In genomic region chr18:34640273-34640672, GRCh38 we compare ENCODE assay signal across 35 cellular contexts.
"Had no signal": no experiment of that assay in that cellular context is flagged by ENCODE, and none has a peak within 500 bp of the region (broad histone marks: within the 10 kb centered on the region; RNA-seq: fewer than 3 reads in every experiment).

No MANE protein-coding gene starts in this region.

- H3K27ac Mint-ChIP-seq: activated CD4-positive, alpha-beta memory T cell treated with anti-CD3 and anti-CD28 coated beads, Interleukin-2, amount 10 ng/mL, durations not matched to agents 7 days and 5 days; activated naive CD8-positive, alpha-beta T cell treated with anti-CD3 and anti-CD28 coated beads for 36 hours; activated T-cell treated with anti-CD3 and anti-CD28 coated beads, Interleukin-2, amount 50 U/mL, for 72 hours; activated T-helper 17 cell treated with anti-CD3 and anti-CD28 coated beads, Interleukin-2, amount 50 U/mL, for 72 hours; T-helper 1 cell treated with Interleukin-12 subunit alpha and Interleukin-12 subunit beta and Interleukin-4 antibody, amounts not matched to agents 30 μg/mL and 1 μg/mL, for 36 hours; T-helper 2 cell treated with Interferon-gamma antibody and Interleukin-4, amounts not matched to agents 5 μg/mL and 100 μg/mL, for 36 hours had no signal

- H3K27me3 Mint-ChIP-seq: activated CD4-positive, alpha-beta memory T cell treated with anti-CD3 and anti-CD28 coated beads, Interleukin-2, amount 10 ng/mL, durations not matched to agents 7 days and 5 days; activated naive CD8-positive, alpha-beta T cell treated with anti-CD3 and anti-CD28 coated beads for 36 hours; activated T-helper 17 cell treated with anti-CD3 and anti-CD28 coated beads, Interleukin-2, amount 50 U/mL, for 72 hours; central memory CD8-positive, alpha-beta T cell had no signal

- H3K36me3 ChIP-seq: brain microvascular endothelial cell, Peyer's patch, SJSA1 had no signal

- H3K4me1 Mint-ChIP-seq: activated CD4-positive, alpha-beta memory T cell treated with anti-CD3 and anti-CD28 coated beads, Interleukin-2, amount 10 ng/mL, durations not matched to agents 7 days and 5 days; activated naive CD8-positive, alpha-beta T cell treated with anti-CD3 and anti-CD28 coated beads for 36 hours; activated T-helper 17 cell treated with anti-CD3 and anti-CD28 coated beads, Interleukin-2, amount 50 U/mL, for 72 hours; central memory CD8-positive, alpha-beta T cell had no signal

- ATAC-seq: activated T-cell treated with anti-CD3 and anti-CD28 coated beads, Interleukin-2, amount 50 U/mL, for 72 hours; activated T-helper 17 cell treated with anti-CD3 and anti-CD28 coated beads, Interleukin-2, amount 50 U/mL, for 72 hours; PC-3 had no signal

- H3K27ac ChIP-seq: brain microvascular endothelial cell, Peyer's patch, SJSA1, VCaP had no signal

- H3K27me3 ChIP-seq: brain microvascular endothelial cell, Peyer's patch, SJSA1 had no signal

- H3K4me3 Mint-ChIP-seq: activated CD4-positive, alpha-beta memory T cell treated with anti-CD3 and anti-CD28 coated beads, Interleukin-2, amount 10 ng/mL, durations not matched to agents 7 days and 5 days; activated naive CD8-positive, alpha-beta T cell treated with anti-CD3 and anti-CD28 coated beads for 36 hours; activated T-cell treated with anti-CD3 and anti-CD28 coated beads, Interleukin-2, amount 50 U/mL, for 72 hours; activated T-helper 17 cell treated with anti-CD3 and anti-CD28 coated beads, Interleukin-2, amount 50 U/mL, for 72 hours; central memory CD8-positive, alpha-beta T cell; T-helper 1 cell treated with Interleukin-12 subunit alpha and Interleukin-12 subunit beta and Interleukin-4 antibody, amounts not matched to agents 30 μg/mL and 1 μg/mL, for 36 hours; T-helper 2 cell treated with Interferon-gamma antibody and Interleukin-4, amounts not matched to agents 5 μg/mL and 100 μg/mL, for 36 hours had no signal

- H3K4me1 ChIP-seq: Peyer's patch, SJSA1 had no signal

- H3K36me3 Mint-ChIP-seq: activated naive CD8-positive, alpha-beta T cell treated with anti-CD3 and anti-CD28 coated beads for 36 hours had no signal

- H3K9me3 ChIP-seq: Peyer's patch, SJSA1, SK-N-SH had no signal

- DNase-seq: activated CD4-positive, alpha-beta memory T cell treated with anti-CD3 and anti-CD28 coated beads, Interleukin-2, amount 10 ng/mL, durations not matched to agents 7 days and 5 days; activated CD4-positive, alpha-beta T cell treated with anti-CD3 and anti-CD28 coated beads for 1 hour; activated CD4-positive, alpha-beta T cell treated with anti-CD3 and anti-CD28 coated beads for 48 hours; activated CD4-positive, CD25-positive, alpha-beta regulatory T cell; activated effector memory CD4-positive, alpha-beta T cell treated with anti-CD3 and anti-CD28 coated beads, Interleukin-2, amount 50 U/mL, for 16 hours; activated naive CD4-positive, alpha-beta T cell; activated naive CD4-positive, alpha-beta T cell treated with anti-CD3 and anti-CD28 coated beads, Interleukin-2, amount 50 U/mL, for 16 hours; activated naive CD8-positive, alpha-beta T cell treated with anti-CD3 and anti-CD28 coated beads for 36 hours; activated T-cell treated with anti-CD3 and anti-CD28 coated beads, Interleukin-2, amount 50 U/mL, for 1 hour; activated T-cell treated with anti-CD3 and anti-CD28 coated beads, Interleukin-2, amount 50 U/mL, for 72 hours; amniotic stem cell; aorta; brain microvascular endothelial cell; NCI-H1092 treated with DMSO at 0.1 percent for 48 hours; NCI-H1417; NCI-H146; NCI-H187; NCI-H2029 treated with DMSO at 0.1 percent for 48 hours; NCI-H2107; NCI-H2171; NCI-H510A; NCI-H526; NCI-H748 treated with DMSO at 0.1 percent for 48 hours; NK-92 treated with Interleukin-12 subunit alpha and Interleukin-12 subunit beta, amount 100 ng/mL, for 24 hours; PC-3; Peyer's patch; RPMI8226; SHP77 treated with DMSO at 0.1 percent for 48 hours; SK-N-SH had no signal

- H3K9me3 Mint-ChIP-seq: activated CD4-positive, alpha-beta memory T cell treated with anti-CD3 and anti-CD28 coated beads, Interleukin-2, amount 10 ng/mL, durations not matched to agents 7 days and 5 days; activated naive CD8-positive, alpha-beta T cell treated with anti-CD3 and anti-CD28 coated beads for 36 hours; activated T-cell treated with anti-CD3 and anti-CD28 coated beads, Interleukin-2, amount 50 U/mL, for 72 hours; activated T-helper 17 cell treated with anti-CD3 and anti-CD28 coated beads, Interleukin-2, amount 50 U/mL, for 72 hours; T-helper 1 cell treated with Interleukin-12 subunit alpha and Interleukin-12 subunit beta and Interleukin-4 antibody, amounts not matched to agents 30 μg/mL and 1 μg/mL, for 36 hours; T-helper 2 cell treated with Interferon-gamma antibody and Interleukin-4, amounts not matched to agents 5 μg/mL and 100 μg/mL, for 36 hours had no signal

- H3K4me3 ChIP-seq: Peyer's patch, SJSA1 had no signal
